In the genomic region with DNA sequence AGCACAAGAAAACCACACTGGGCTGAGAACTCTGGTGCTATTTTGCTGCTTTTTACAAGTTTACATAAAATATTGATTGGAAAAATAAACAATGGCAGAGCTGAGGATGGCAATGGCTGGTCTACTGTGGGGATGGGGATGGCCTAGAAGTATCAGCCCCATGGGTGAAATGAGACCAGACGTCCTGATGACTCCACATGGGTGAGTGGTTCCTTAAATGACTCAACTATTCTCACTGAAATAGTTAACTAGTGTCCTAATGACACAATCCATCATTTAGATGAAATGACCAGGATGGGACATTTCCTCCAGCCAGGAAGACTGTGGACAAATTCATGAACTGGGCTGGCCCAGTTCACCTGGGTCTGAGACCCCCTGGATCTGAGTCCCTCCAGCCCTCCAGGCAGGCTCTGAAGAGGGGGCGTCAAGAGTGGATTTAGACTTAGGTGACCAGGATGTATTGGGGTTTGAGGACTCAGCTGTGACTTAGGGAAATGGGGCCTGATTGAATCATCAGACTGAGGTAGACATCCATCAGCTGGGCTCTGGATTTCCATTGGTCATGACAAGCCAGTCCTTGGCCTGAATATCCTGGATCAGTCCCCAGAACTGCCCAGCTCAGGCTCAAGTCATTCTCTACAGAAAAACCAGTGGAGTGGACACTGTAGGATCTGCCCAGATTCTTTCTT, we compare ENCODE assay signal across 21 cellular contexts.
A peak's percentile ranks its signal among the peaks of the same experiment; 100 is the strongest.
DNase-seq lines count a peak whose midpoint lies in the region; ATAC-seq and TF ChIP-seq lines count a peak whose summit lies in the region.
"Had no signal": no experiment of that assay in that cellular context is flagged by ENCODE, and none has a peak within 500 bp of the region (broad histone marks: within the 10 kb centered on the region; RNA-seq: fewer than 3 reads in every experiment).

No MANE protein-coding gene starts in this region.

- H3K4me3 Mint-ChIP-seq in CD8-positive, alpha-beta T cell = no peak overlapping the region
- H3K4me3 Mint-ChIP-seq in T-helper 17 cell (peak overlapping the region; percentile 19), osteocyte (ENCODE audit: unreplicated experiment) (no peak overlapping the region)
- peak overlapping the region; percentile 73 for H3K4me3 Mint-ChIP-seq in effector memory CD8-positive, alpha-beta T cell
- H3K4me3 Mint-ChIP-seq: H9 had no signal

- intact Hi-C loops in CD8-positive, alpha-beta T cell (cut with DNase I, micrococcal nuclease) = loop anchor here (2.0 to 5.0 kb wide), 4 partner anchors 17 to 153 kb away; no protein-coding TSS in a partner anchor

- peak overlapping the region; percentile 81 for H3K27ac Mint-ChIP-seq in CD8-positive, alpha-beta T cell
- H3K27ac Mint-ChIP-seq in T-helper 17 cell (peak overlapping the region; percentile 14), osteocyte (ENCODE audit: unreplicated experiment) (no peak overlapping the region)
- H3K27ac Mint-ChIP-seq in effector memory CD8-positive, alpha-beta T cell = peak overlapping the region; percentile 95 to 96
- H3K27ac Mint-ChIP-seq: H9 had no signal

- no peaks in the 10 kb centered on the region for H3K9me3 Mint-ChIP-seq in CD8-positive, alpha-beta T cell
- no peaks in the 10 kb centered on the region for H3K9me3 Mint-ChIP-seq in effector memory CD8-positive, alpha-beta T cell
- H3K9me3 Mint-ChIP-seq in osteocyte (ENCODE audit: unreplicated experiment) = no peaks in the 10 kb centered on the region
- H3K9me3 Mint-ChIP-seq: H9 had no signal

- H3K4me3 ChIP-seq in CD8-positive, alpha-beta T cell (ENCODE audit: low read depth, low read length) = no peak overlapping the region
- no peak overlapping the region for H3K4me3 ChIP-seq in suprapubic skin
- H3K4me3 ChIP-seq: BLaER1 treated with 17β-estradiol and CSF1 and Interleukin-3, amounts not matched to agents 10 nM and 100 nM; PC-9 had no signal

- CTCF ChIA-PET in CD8-positive, alpha-beta T cell (lab: Charles Lee) = interaction anchor here (0.8 to 11.3 kb wide), 33 partner anchors 9 to 348 kb away, joined by 3 to 173 read pairs (median 9); partner anchors contain the start of gene IGLL5

- TF ChIP-seq POLR2A in suprapubic skin (IDR thresholded peaks at IDR 0.05) = no peak

- ATAC-seq in CD8-positive, alpha-beta T cell = no peak
- no peak for ATAC-seq in T-helper 17 cell
- no peak for ATAC-seq in effector memory CD8-positive, alpha-beta T cell (replicated peaks)
- ATAC-seq in GM19351 (IDR thresholded peaks at IDR 0.05; ENCODE audit: unreplicated experiment) = no peak
- no peak for ATAC-seq in GM18519 (IDR thresholded peaks at IDR 0.05; ENCODE audit: low FRiP score, unreplicated experiment)

- TF ChIP-seq EP300 in suprapubic skin (IDR thresholded peaks at IDR 0.05) = no peak

- 53% methylated on average over 2 of the region's 2 CpGs for WGBS in suprapubic skin

- H3K36me3 Mint-ChIP-seq in CD8-positive, alpha-beta T cell = no peaks in the 10 kb centered on the region
- H3K36me3 Mint-ChIP-seq in T-helper 17 cell (ENCODE audit: low read depth) (no peaks in the 10 kb centered on the region), osteocyte (ENCODE audit: unreplicated experiment) (no peaks in the 10 kb centered on the region)
- peaks cover 6% of the 10 kb centered on the region for H3K36me3 Mint-ChIP-seq in effector memory CD8-positive, alpha-beta T cell (ENCODE audit: insufficient read depth)

- POLR2A ChIA-PET in CD8-positive, alpha-beta T cell (lab: Charles Lee) = interaction anchor here (0.8 to 3.0 kb wide), 6 partner anchors 9 to 72 kb away, joined by 3 to 26 read pairs (median 4); no protein-coding TSS in a partner anchor

- peaks cover 38% of the 10 kb centered on the region for H3K4me1 ChIP-seq in CD8-positive, alpha-beta T cell (ENCODE audit: insufficient read depth, low read length)
- H3K4me1 ChIP-seq in suprapubic skin = no peaks in the 10 kb centered on the region

- no peaks in the 10 kb centered on the region for H3K9me3 ChIP-seq in CD8-positive, alpha-beta T cell (ENCODE audit: low read length)
- H3K9me3 ChIP-seq in T-helper 17 cell (ENCODE audit: control insufficient read depth, low read length, poor library complexity, severe bottlenecking) (no peaks in the 10 kb centered on the region), suprapubic skin (no peaks in the 10 kb centered on the region)
- H3K9me3 ChIP-seq: BLaER1 treated with 17β-estradiol and CSF1 and Interleukin-3, amounts not matched to agents 10 nM and 100 nM had no signal

- H3K27me3 ChIP-seq in CD8-positive, alpha-beta T cell (ENCODE audit: insufficient read depth, low read length) = no peaks in the 10 kb centered on the region
- H3K27me3 ChIP-seq in suprapubic skin = peaks cover 28% of the 10 kb centered on the region
- H3K27me3 ChIP-seq: BLaER1 treated with 17β-estradiol and CSF1 and Interleukin-3, amounts not matched to agents 10 nM and 100 nM had no signal

- H3K27me3 Mint-ChIP-seq in CD8-positive, alpha-beta T cell (ENCODE audit: low read depth) = no peaks in the 10 kb centered on the region
- H3K27me3 Mint-ChIP-seq in T-helper 17 cell (peaks cover 14% of the 10 kb centered on the region), osteocyte (ENCODE audit: unreplicated experiment) (peaks cover 10% of the 10 kb centered on the region)
- no peaks in the 10 kb centered on the region for H3K27me3 Mint-ChIP-seq in effector memory CD8-positive, alpha-beta T cell

- H3K27ac ChIP-seq in CD8-positive, alpha-beta T cell (ENCODE audit: low read depth, low read length) = no peak overlapping the region
- no peak overlapping the region for H3K27ac ChIP-seq in suprapubic skin
- H3K27ac ChIP-seq: BLaER1 treated with 17β-estradiol and CSF1 and Interleukin-3, amounts not matched to agents 10 nM and 100 nM; HL-60; PC-9; RWPE1 had no signal

- no peak for DNase-seq in CD8-positive, alpha-beta T cell
- DNase-seq in T-helper 17 cell (no peak), osteocyte (ENCODE audit: extremely low spot score, unreplicated experiment) (peak; percentile 60), suprapubic skin (ENCODE audit: low spot score in 2 of 2) (no peak)
- no peak for DNase-seq in effector memory CD8-positive, alpha-beta T cell
- DNase-seq: COR-L47, DMS153, EL, H9, Karpas-422, NCI-H1417 treated with DMSO at 0.1 percent for 48 hours, NCI-H187 treated with DMSO at 0.1 percent for 48 hours, NCI-H345, NCI-H524 treated with DMSO at 0.1 percent for 48 hours, PC-9, SIG-M5 had no signal

- TF ChIP-seq CTCF in CD8-positive, alpha-beta T cell (IDR thresholded peaks at IDR 0.05) = no peak
- TF ChIP-seq CTCF in osteocyte (IDR thresholded peaks at IDR 0.05) (no peak), suprapubic skin (IDR thresholded peaks at IDR 0.05) (no peak)

- H3K4me1 Mint-ChIP-seq in CD8-positive, alpha-beta T cell (ENCODE audit: low read depth) = peaks cover 57% of the 10 kb centered on the region
- peaks cover 29% of the 10 kb centered on the region for H3K4me1 Mint-ChIP-seq in T-helper 17 cell
- H3K4me1 Mint-ChIP-seq in effector memory CD8-positive, alpha-beta T cell (ENCODE audit: low read depth in 2 of 2) = peaks cover 69 to 76% of the 10 kb centered on the region in 2 donors
- no peaks in the 10 kb centered on the region for H3K4me1 Mint-ChIP-seq in osteocyte (ENCODE audit: unreplicated experiment)

- H3K36me3 ChIP-seq in CD8-positive, alpha-beta T cell (ENCODE audit: insufficient read depth, low read length) = no peaks in the 10 kb centered on the region
- no peaks in the 10 kb centered on the region for H3K36me3 ChIP-seq in suprapubic skin
- H3K36me3 ChIP-seq: BLaER1 treated with 17β-estradiol and CSF1 and Interleukin-3, amounts not matched to agents 10 nM and 100 nM had no signal

Comparison
In these comparisons a context has a peak if more than half of its experiments do, and no peak if none do; other contexts are left out.
1. H3K4me3 Mint-ChIP-seq: peak in T-helper 17 cell (single experiment) and effector memory CD8-positive, alpha-beta T cell (2 of 2); none in CD8-positive, alpha-beta T cell (single experiment) and osteocyte (single experiment).